8 cellular contexts compared by ENCODE assay signal in the genomic region with DNA sequence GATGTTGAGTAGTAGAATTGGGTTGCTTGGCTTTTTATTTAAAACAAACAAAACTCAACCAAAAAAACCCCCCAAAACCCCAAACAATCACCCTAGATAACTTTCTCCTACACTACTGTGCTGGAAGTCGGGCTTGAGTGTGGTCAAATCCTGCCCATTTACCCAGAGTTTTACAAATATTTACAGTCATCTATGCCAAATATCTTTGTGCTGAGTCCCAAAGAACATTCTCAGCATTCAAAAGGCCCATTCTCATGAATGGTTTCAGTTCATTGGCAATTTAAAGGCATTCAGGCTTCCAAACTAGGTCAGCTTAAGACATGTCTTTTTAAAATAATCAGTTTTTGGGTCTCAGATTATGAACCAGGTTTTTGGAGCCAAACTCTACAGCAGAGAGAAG. TPM values are rescaled to one million over a fixed set of nuclear protein-coding genes. Genes with fewer than 3 reads are reported as not detected.
DNase-seq lines count a peak whose midpoint lies in the region; ATAC-seq and TF ChIP-seq lines count a peak whose summit lies in the region.

No MANE protein-coding gene starts in this region.

- H3K9me3 ChIP-seq in ovary = no peaks in the 10 kb centered on the region

- 3 to 11% (median 5%) methylated on average over 1 of the region's 1 CpG for WGBS in ovary, 3 donors

- TF ChIP-seq CTCF in WTC11 (IDR thresholded peaks at IDR 0.05) (no peak), ovary (IDR thresholded peaks at IDR 0.05) (no peak)

- DNase-seq in H4 (ENCODE audit: low spot score) (peak; percentile 28), WTC11 (ENCODE audit: low spot score) (no peak), iris pigment epithelial cell (ENCODE audit: low read depth) (peak; percentile 92), NCI-H446 (lab: John Stamatoyannopoulos, UW) (no peak), ovary (no peak)
- DNase-seq in stimulated activated naive B cell treated with anti-CD40 and anti-IgM and Interleukin-4, amounts not matched to agents 10 μg/mL and 1 μg/mL and 100 μg/mL, for 72 hours = no peak
- DNase-seq in activated T-helper 1 cell treated with anti-CD3 and anti-CD28 coated beads, Interleukin-12 subunit alpha, Interleukin-12 subunit beta, Interleukin-2, Interleukin-4 antibody, amounts not matched to agents 30 ng/mL and 10 ng/mL and 1 ng/mL, durations not matched to agents 14 hours and 24 hours and 36 hours (ENCODE audit: low spot score) = no peak

- TF ChIP-seq POLR2A in ovary (IDR thresholded peaks at IDR 0.05) = no peak

- H3K9me3 Mint-ChIP-seq in WTC11 = no peaks in the 10 kb centered on the region
- H3K9me3 Mint-ChIP-seq in stimulated activated naive B cell treated with anti-CD40 and anti-IgM and Interleukin-4, amounts not matched to agents 10 μg/mL and 1 μg/mL and 100 μg/mL, for 72 hours = no peaks in the 10 kb centered on the region
- H3K9me3 Mint-ChIP-seq in activated T-helper 1 cell treated with anti-CD3 and anti-CD28 coated beads, Interleukin-12 subunit alpha, Interleukin-12 subunit beta, Interleukin-2, Interleukin-4 antibody, amounts not matched to agents 30 ng/mL and 10 ng/mL and 1 ng/mL, durations not matched to agents 14 hours and 24 hours and 36 hours = no peaks in the 10 kb centered on the region

- no peak overlapping the region for H3K4me3 ChIP-seq in ovary

- no peaks in the 10 kb centered on the region for H3K36me3 ChIP-seq in ovary

- no peak overlapping the region for H3K27ac ChIP-seq in ovary

- ATAC-seq in WTC11 = no peak
- no peak for ATAC-seq in stimulated activated naive B cell treated with anti-CD40 and anti-IgM and Interleukin-4, amounts not matched to agents 10 μg/mL and 1 μg/mL and 100 μg/mL, for 72 hours (replicated peaks)
- ATAC-seq in GM21381 (IDR thresholded peaks at IDR 0.05; ENCODE audit: unreplicated experiment) = no peak

- no peaks in the 10 kb centered on the region for H3K4me1 ChIP-seq in ovary (ENCODE audit: insufficient read depth)

- intact Hi-C loops in activated T-helper 1 cell treated with anti-CD3 and anti-CD28 coated beads, Interleukin-12 subunit alpha, Interleukin-12 subunit beta, Interleukin-2, Interleukin-4 antibody, amounts not matched to agents 30 ng/mL and 10 ng/mL and 1 ng/mL, durations not matched to agents 14 hours and 24 hours and 36 hours (cut with micrococcal nuclease) = loop anchor here (5.0 kb wide), 1 partner anchor 98 kb away; no protein-coding TSS in a partner anchor
- intact Hi-C loops in ovary (cut with DNase I) = no loop called here

- POLR2A ChIA-PET in WTC11 (lab: Charles Lee) = no interaction called here

- CTCF ChIA-PET in WTC11 (lab: Charles Lee) = no interaction called here

- no peaks in the 10 kb centered on the region for H3K36me3 Mint-ChIP-seq in WTC11
- H3K36me3 Mint-ChIP-seq in stimulated activated naive B cell treated with anti-CD40 and anti-IgM and Interleukin-4, amounts not matched to agents 10 μg/mL and 1 μg/mL and 100 μg/mL, for 72 hours = peaks cover 3 to 4% of the 10 kb centered on the region in 2 donors
- H3K36me3 Mint-ChIP-seq in activated T-helper 1 cell treated with anti-CD3 and anti-CD28 coated beads, Interleukin-12 subunit alpha, Interleukin-12 subunit beta, Interleukin-2, Interleukin-4 antibody, amounts not matched to agents 30 ng/mL and 10 ng/mL and 1 ng/mL, durations not matched to agents 14 hours and 24 hours and 36 hours (ENCODE audit: low read depth) = no peaks in the 10 kb centered on the region

- no peak overlapping the region for H3K27ac Mint-ChIP-seq in WTC11
- no peak overlapping the region for H3K27ac Mint-ChIP-seq in stimulated activated naive B cell treated with anti-CD40 and anti-IgM and Interleukin-4, amounts not matched to agents 10 μg/mL and 1 μg/mL and 100 μg/mL, for 72 hours
- H3K27ac Mint-ChIP-seq in activated T-helper 1 cell treated with anti-CD3 and anti-CD28 coated beads, Interleukin-12 subunit alpha, Interleukin-12 subunit beta, Interleukin-2, Interleukin-4 antibody, amounts not matched to agents 30 ng/mL and 10 ng/mL and 1 ng/mL, durations not matched to agents 14 hours and 24 hours and 36 hours = no peak overlapping the region

- peaks cover 63% of the 10 kb centered on the region for H3K4me1 Mint-ChIP-seq in WTC11
- H3K4me1 Mint-ChIP-seq in stimulated activated naive B cell treated with anti-CD40 and anti-IgM and Interleukin-4, amounts not matched to agents 10 μg/mL and 1 μg/mL and 100 μg/mL, for 72 hours = peaks cover 32 to 61% of the 10 kb centered on the region in 2 donors
- peaks cover 23% of the 10 kb centered on the region for H3K4me1 Mint-ChIP-seq in activated T-helper 1 cell treated with anti-CD3 and anti-CD28 coated beads, Interleukin-12 subunit alpha, Interleukin-12 subunit beta, Interleukin-2, Interleukin-4 antibody, amounts not matched to agents 30 ng/mL and 10 ng/mL and 1 ng/mL, durations not matched to agents 14 hours and 24 hours and 36 hours (ENCODE audit: low read depth)

- no peak for TF ChIP-seq EP300 in ovary (IDR thresholded peaks at IDR 0.05)

- H3K4me3 Mint-ChIP-seq in WTC11 = peak overlapping the region; percentile 87
- H3K4me3 Mint-ChIP-seq in stimulated activated naive B cell treated with anti-CD40 and anti-IgM and Interleukin-4, amounts not matched to agents 10 μg/mL and 1 μg/mL and 100 μg/mL, for 72 hours = peak overlapping the region; percentile 64 to 94
- H3K4me3 Mint-ChIP-seq in activated T-helper 1 cell treated with anti-CD3 and anti-CD28 coated beads, Interleukin-12 subunit alpha, Interleukin-12 subunit beta, Interleukin-2, Interleukin-4 antibody, amounts not matched to agents 30 ng/mL and 10 ng/mL and 1 ng/mL, durations not matched to agents 14 hours and 24 hours and 36 hours = no peak overlapping the region

- no peaks in the 10 kb centered on the region for H3K27me3 Mint-ChIP-seq in WTC11 (ENCODE audit: low read depth)
- no peaks in the 10 kb centered on the region for H3K27me3 Mint-ChIP-seq in stimulated activated naive B cell treated with anti-CD40 and anti-IgM and Interleukin-4, amounts not matched to agents 10 μg/mL and 1 μg/mL and 100 μg/mL, for 72 hours
- H3K27me3 Mint-ChIP-seq in activated T-helper 1 cell treated with anti-CD3 and anti-CD28 coated beads, Interleukin-12 subunit alpha, Interleukin-12 subunit beta, Interleukin-2, Interleukin-4 antibody, amounts not matched to agents 30 ng/mL and 10 ng/mL and 1 ng/mL, durations not matched to agents 14 hours and 24 hours and 36 hours (ENCODE audit: insufficient read depth) = peaks cover 22% of the 10 kb centered on the region

- no peaks in the 10 kb centered on the region for H3K27me3 ChIP-seq in ovary

TF ChIP-seq in WTC11, 78 proteins besides CTCF, POLR2A, EP300 and RAD21 (continues in another document):
- TF ChIP-seq, protein P1, sequence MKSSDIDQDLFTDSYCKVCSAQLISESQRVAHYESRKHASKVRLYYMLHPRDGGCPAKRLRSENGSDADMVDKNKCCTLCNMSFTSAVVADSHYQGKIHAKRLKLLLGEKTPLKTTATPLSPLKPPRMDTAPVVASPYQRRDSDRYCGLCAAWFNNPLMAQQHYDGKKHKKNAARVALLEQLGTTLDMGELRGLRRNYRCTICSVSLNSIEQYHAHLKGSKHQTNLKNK (CRISPR knock-in tag; IDR thresholded peaks at IDR 0.05) = no peak
- TF ChIP-seq OVOL2 (CRISPR knock-in tag; IDR thresholded peaks at IDR 0.05; ENCODE audit: borderline replicate concordance) = no peak
- TF ChIP-seq, protein P2, sequence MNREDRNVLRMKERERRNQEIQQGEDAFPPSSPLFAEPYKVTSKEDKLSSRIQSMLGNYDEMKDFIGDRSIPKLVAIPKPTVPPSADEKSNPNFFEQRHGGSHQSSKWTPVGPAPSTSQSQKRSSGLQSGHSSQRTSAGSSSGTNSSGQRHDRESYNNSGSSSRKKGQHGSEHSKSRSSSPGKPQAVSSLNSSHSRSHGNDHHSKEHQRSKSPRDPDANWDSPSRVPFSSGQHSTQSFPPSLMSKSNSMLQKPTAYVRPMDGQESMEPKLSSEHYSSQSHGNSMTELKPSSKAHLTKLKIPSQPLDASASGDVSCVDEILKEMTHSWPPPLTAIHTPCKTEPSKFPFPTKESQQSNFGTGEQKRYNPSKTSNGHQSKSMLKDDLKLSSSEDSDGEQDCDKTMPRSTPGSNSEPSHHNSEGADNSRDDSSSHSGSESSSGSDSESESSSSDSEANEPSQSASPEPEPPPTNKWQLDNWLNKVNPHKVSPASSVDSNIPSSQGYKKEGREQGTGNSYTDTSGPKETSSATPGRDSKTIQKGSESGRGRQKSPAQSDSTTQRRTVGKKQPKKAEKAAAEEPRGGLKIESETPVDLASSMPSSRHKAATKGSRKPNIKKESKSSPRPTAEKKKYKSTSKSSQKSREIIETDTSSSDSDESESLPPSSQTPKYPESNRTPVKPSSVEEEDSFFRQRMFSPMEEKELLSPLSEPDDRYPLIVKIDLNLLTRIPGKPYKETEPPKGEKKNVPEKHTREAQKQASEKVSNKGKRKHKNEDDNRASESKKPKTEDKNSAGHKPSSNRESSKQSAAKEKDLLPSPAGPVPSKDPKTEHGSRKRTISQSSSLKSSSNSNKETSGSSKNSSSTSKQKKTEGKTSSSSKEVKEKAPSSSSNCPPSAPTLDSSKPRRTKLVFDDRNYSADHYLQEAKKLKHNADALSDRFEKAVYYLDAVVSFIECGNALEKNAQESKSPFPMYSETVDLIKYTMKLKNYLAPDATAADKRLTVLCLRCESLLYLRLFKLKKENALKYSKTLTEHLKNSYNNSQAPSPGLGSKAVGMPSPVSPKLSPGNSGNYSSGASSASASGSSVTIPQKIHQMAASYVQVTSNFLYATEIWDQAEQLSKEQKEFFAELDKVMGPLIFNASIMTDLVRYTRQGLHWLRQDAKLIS (CRISPR knock-in tag; IDR thresholded peaks at IDR 0.05; ENCODE audit: borderline replicate concordance) = no peak

RNA-seq across cellular contexts. Expression of a gene that starts 1.8 kb away (rescaled TPM):
- 0.27 and 0.31 TPM in 2 replicates for total RNA-seq in H4 (2014; rRNA removed; shearing (Covaris generic))
- total RNA-seq in WTC11 (2021) = 4.9 to 8.2 TPM (median 5.7 TPM) in 3 replicates
- total RNA-seq in activated T-helper 1 cell treated with anti-CD3 and anti-CD28 coated beads, Interleukin-12 subunit alpha, Interleukin-12 subunit beta, Interleukin-2, Interleukin-4 antibody, amounts not matched to agents 30 ng/mL and 10 ng/mL and 1 ng/mL, durations not matched to agents 14 hours and 24 hours and 36 hours = 0.44 and 0.86 TPM in 2 replicates
- total RNA-seq in ovary = 10 to 100 TPM in 2 of 7 donors, 1 to 10 TPM in 5; 2.5 to 18.7 (median 4.9) TPM
- 1 to 10 TPM; 3.0 to 4.0 TPM for polyA plus RNA-seq in ovary

Comparison
In these comparisons a context has a peak if more than half of its experiments do, and no peak if none do; other contexts are left out.
1. DNase-seq: peak in H4 (single experiment) and iris pigment epithelial cell (single experiment); none in WTC11 (single experiment), stimulated activated naive B cell treated with anti-CD40 and anti-IgM and Interleukin-4, amounts not matched to agents 10 μg/mL and 1 μg/mL and 100 μg/mL, for 72 hours (single experiment), activated T-helper 1 cell treated with anti-CD3 and anti-CD28 coated beads, Interleukin-12 subunit alpha, Interleukin-12 subunit beta, Interleukin-2, Interleukin-4 antibody, amounts not matched to agents 30 ng/mL and 10 ng/mL and 1 ng/mL, durations not matched to agents 14 hours and 24 hours and 36 hours (single experiment), NCI-H446 (0 of 2) and ovary (0 of 5).